In genomic region chr22:36678477-36678876, GRCh38 we compare ENCODE assay signal across 30 cellular contexts. TPM values are rescaled to one million over a fixed set of nuclear protein-coding genes. Genes with fewer than 3 reads are reported as not detected.
"Had no signal": no experiment of that assay in that cellular context is flagged by ENCODE, and none has a peak within 500 bp of the region (broad histone marks: within the 10 kb centered on the region; RNA-seq: fewer than 3 reads in every experiment).

No MANE protein-coding gene starts in this region.

- H3K27ac Mint-ChIP-seq: stimulated activated effector memory CD8-positive, alpha-beta T cell treated with anti-CD3 and anti-CD28 coated beads, Interleukin-12 subunit alpha, Interleukin-12 subunit beta, amount 100 ng/mL, for 72 hours; stimulated activated memory B cell treated with anti-CD40 and anti-IgM and Interleukin-4, amounts not matched to agents 10 μg/mL and 1 μg/mL and 100 μg/mL, for 72 hours; stimulated activated naive B cell treated with anti-CD40 and anti-IgM and Interleukin-4, amounts not matched to agents 10 μg/mL and 1 μg/mL and 100 μg/mL, for 72 hours; stimulated activated naive CD8-positive, alpha-beta T cell treated with anti-CD3 and anti-CD28 coated beads, Interleukin-15, Interleukin-2, amounts not matched to agents 100 ng/mL and 50 ng/mL, for 24 hours; type B pancreatic cell had no signal

- H3K9me3 ChIP-seq: stomach, suprapubic skin, testis, thoracic aorta, thyroid gland, tibial artery, tibial nerve, transverse colon, upper lobe of left lung, upper lobe of right lung, uterus, vagina had no signal

- H3K9me3 Mint-ChIP-seq: stimulated activated effector memory CD8-positive, alpha-beta T cell treated with anti-CD3 and anti-CD28 coated beads, Interleukin-12 subunit alpha, Interleukin-12 subunit beta, amount 100 ng/mL, for 72 hours; stimulated activated memory B cell treated with anti-CD40 and anti-IgM and Interleukin-4, amounts not matched to agents 10 μg/mL and 1 μg/mL and 100 μg/mL, for 72 hours; stimulated activated naive B cell treated with anti-CD40 and anti-IgM and Interleukin-4, amounts not matched to agents 10 μg/mL and 1 μg/mL and 100 μg/mL, for 72 hours; stimulated activated naive CD8-positive, alpha-beta T cell treated with anti-CD3 and anti-CD28 coated beads, Interleukin-15, Interleukin-2, amounts not matched to agents 100 ng/mL and 50 ng/mL, for 24 hours; type B pancreatic cell had no signal

- H3K36me3 ChIP-seq: stomach, suprapubic skin, thoracic aorta, thyroid gland, tibial artery, tibial nerve, transverse colon, upper lobe of left lung, upper lobe of right lung, uterus, vagina had no signal

- H3K36me3 Mint-ChIP-seq: stimulated activated effector memory CD8-positive, alpha-beta T cell treated with anti-CD3 and anti-CD28 coated beads, Interleukin-12 subunit alpha, Interleukin-12 subunit beta, amount 100 ng/mL, for 72 hours; stimulated activated memory B cell treated with anti-CD40 and anti-IgM and Interleukin-4, amounts not matched to agents 10 μg/mL and 1 μg/mL and 100 μg/mL, for 72 hours; stimulated activated naive B cell treated with anti-CD40 and anti-IgM and Interleukin-4, amounts not matched to agents 10 μg/mL and 1 μg/mL and 100 μg/mL, for 72 hours; type B pancreatic cell had no signal

- H3K27ac ChIP-seq: stomach, suprapubic skin, testis, thoracic aorta, thyroid gland, tibial artery, tibial nerve, transverse colon, upper lobe of left lung, upper lobe of right lung, uterus, vagina had no signal

- H3K4me1 ChIP-seq: stomach, suprapubic skin, testis, thyroid gland, tibial nerve, transverse colon, upper lobe of left lung, upper lobe of right lung, uterus, vagina had no signal

- DNase-seq: stimulated activated CD4-positive, alpha-beta T cell treated with anti-CD3 and anti-CD28 coated beads, Interleukin-2, amount 100 ng/mL, for 24 hours; stimulated activated CD4-positive, alpha-beta T cell treated with anti-CD3 and anti-CD28 coated beads, Interleukin-2, amount 100 ng/mL, for 48 hours; stimulated activated CD4-positive, alpha-beta T cell treated with anti-CD3 and anti-CD28 coated beads, Interleukin-4, amount 100 ng/mL, for 1 hour; stimulated activated CD4-positive, alpha-beta T cell treated with anti-CD3 and anti-CD28 coated beads, Interleukin-4, amount 100 ng/mL, for 24 hours; stimulated activated CD4-positive, alpha-beta T cell treated with anti-CD3 and anti-CD28 coated beads, Interleukin-4, amount 100 ng/mL, for 4 hours; stimulated activated CD8-positive, alpha-beta memory T cell treated with anti-CD3 and anti-CD28 coated beads, Interleukin-4, amount 100 ng/mL, for 48 hours; stimulated activated naive B cell treated with anti-CD40 and anti-IgM and Interleukin-4, amounts not matched to agents 10 μg/mL and 1 μg/mL and 100 μg/mL, for 72 hours; stimulated activated naive CD4-positive, alpha-beta T cell; stimulated activated naive CD4-positive, alpha-beta T cell treated with Interleukin-2 at 50 U/mL for 16 hours; stimulated activated naive CD8-positive, alpha-beta T cell treated with anti-CD3 and anti-CD28 coated beads, Interleukin-15, Interleukin-2, amounts not matched to agents 100 U/mL and 50 U/mL, for 24 hours; stomach; testis; thyroid gland; tibial artery; transverse colon; trophoblast cell; upper lobe of left lung; upper lobe of right lung; uterus had no signal

- ATAC-seq: stimulated activated effector memory CD8-positive, alpha-beta T cell treated with anti-CD3 and anti-CD28 coated beads, Interleukin-12 subunit alpha, Interleukin-12 subunit beta, amount 100 ng/mL, for 72 hours; stimulated activated memory B cell treated with anti-CD40 and anti-IgM and Interleukin-4, amounts not matched to agents 10 μg/mL and 1 μg/mL and 100 μg/mL, for 72 hours; stimulated activated naive B cell treated with anti-CD40 and anti-IgM and Interleukin-4, amounts not matched to agents 10 μg/mL and 1 μg/mL and 100 μg/mL, for 72 hours; stimulated activated naive CD8-positive, alpha-beta T cell treated with anti-CD3 and anti-CD28 coated beads, Interleukin-15, Interleukin-2, amounts not matched to agents 100 U/mL and 50 U/mL, for 24 hours; upper lobe of right lung had no signal

- H3K4me3 Mint-ChIP-seq: stimulated activated effector memory CD8-positive, alpha-beta T cell treated with anti-CD3 and anti-CD28 coated beads, Interleukin-12 subunit alpha, Interleukin-12 subunit beta, amount 100 ng/mL, for 72 hours; stimulated activated memory B cell treated with anti-CD40 and anti-IgM and Interleukin-4, amounts not matched to agents 10 μg/mL and 1 μg/mL and 100 μg/mL, for 72 hours; stimulated activated naive B cell treated with anti-CD40 and anti-IgM and Interleukin-4, amounts not matched to agents 10 μg/mL and 1 μg/mL and 100 μg/mL, for 72 hours; stimulated activated naive CD8-positive, alpha-beta T cell treated with anti-CD3 and anti-CD28 coated beads, Interleukin-15, Interleukin-2, amounts not matched to agents 100 ng/mL and 50 ng/mL, for 24 hours; type B pancreatic cell had no signal

- H3K27me3 ChIP-seq: testis, thyroid gland, uterus, vagina had no signal

- H3K4me1 Mint-ChIP-seq: stimulated activated effector memory CD8-positive, alpha-beta T cell treated with anti-CD3 and anti-CD28 coated beads, Interleukin-12 subunit alpha, Interleukin-12 subunit beta, amount 100 ng/mL, for 72 hours; stimulated activated memory B cell treated with anti-CD40 and anti-IgM and Interleukin-4, amounts not matched to agents 10 μg/mL and 1 μg/mL and 100 μg/mL, for 72 hours had no signal

- H3K4me3 ChIP-seq: stomach, suprapubic skin, testis, thoracic aorta, thyroid gland, tibial artery, tibial nerve, transverse colon, upper lobe of left lung, upper lobe of right lung, uterus, vagina had no signal

RNA-seq across cellular contexts. Expression of gene CACNG2, which starts 25.1 kb away (rescaled TPM):
- total RNA-seq: stomach, subcutaneous adipose tissue, suprapubic skin, thoracic aorta, thyroid gland, tibial nerve, transverse colon, upper lobe of left lung, upper lobe of right lung, ureter, urinary bladder, uterus, vagina had no signal
- polyA plus RNA-seq: stomach, urinary bladder had no signal
